2 cellular contexts compared by ENCODE assay signal in genomic region chr19:2334986-2335846, GRCh38.
TF ChIP-seq lines count a peak whose summit lies in the region.

No MANE protein-coding gene starts in this region.

TF ChIP-seq in SK-N-SH, 30 proteins besides CTCF, POLR2A, EP300 and RAD21:
- no peak for TF ChIP-seq IRF3 (IDR thresholded peaks at IDR 0.05; ENCODE audit: low read depth, low read length)
- no peak for TF ChIP-seq TCF12 (IDR thresholded peaks at IDR 0.05)
- TF ChIP-seq REST (IDR thresholded peaks at IDR 0.05; ENCODE audit: low read depth, low read length): no peak
- no peak for TF ChIP-seq JUND (IDR thresholded peaks at IDR 0.05)

TF ChIP-seq in SK-N-SH treated with all-trans-retinoic acid at 6 μM for 48 hours, 23 proteins besides CTCF, POLR2A, EP300 and RAD21:
- TF ChIP-seq CSDC2 (CRISPR knock-in tag; IDR thresholded peaks at IDR 0.05): no peak
- TF ChIP-seq ZNF565 (CRISPR knock-in tag; conservative IDR thresholded peaks at IDR 0.05; ENCODE audit: low read depth): no peak
- no peak for TF ChIP-seq ARNTL (CRISPR knock-in tag; IDR thresholded peaks at IDR 0.05; ENCODE audit: borderline replicate concordance, low read depth)
- TF ChIP-seq OSR1 (CRISPR knock-in tag; IDR thresholded peaks at IDR 0.05): no peak
- TF ChIP-seq ZFP30 (CRISPR knock-in tag; IDR thresholded peaks at IDR 0.05): no peak
- no peak for TF ChIP-seq GLIS3 (CRISPR knock-in tag; IDR thresholded peaks at IDR 0.05)
- no peak for TF ChIP-seq PATZ1 (CRISPR knock-in tag; IDR thresholded peaks at IDR 0.05; ENCODE audit: borderline replicate concordance)
- TF ChIP-seq BACH2 (CRISPR knock-in tag; IDR thresholded peaks at IDR 0.05; ENCODE audit: borderline replicate concordance): no peak
- no peak for TF ChIP-seq ZFP3 (CRISPR knock-in tag; IDR thresholded peaks at IDR 0.05)
- TF ChIP-seq ZNF70 (CRISPR knock-in tag; IDR thresholded peaks at IDR 0.05): no peak
